ENCODE assay signal across 8 cellular contexts in the genomic region with DNA sequence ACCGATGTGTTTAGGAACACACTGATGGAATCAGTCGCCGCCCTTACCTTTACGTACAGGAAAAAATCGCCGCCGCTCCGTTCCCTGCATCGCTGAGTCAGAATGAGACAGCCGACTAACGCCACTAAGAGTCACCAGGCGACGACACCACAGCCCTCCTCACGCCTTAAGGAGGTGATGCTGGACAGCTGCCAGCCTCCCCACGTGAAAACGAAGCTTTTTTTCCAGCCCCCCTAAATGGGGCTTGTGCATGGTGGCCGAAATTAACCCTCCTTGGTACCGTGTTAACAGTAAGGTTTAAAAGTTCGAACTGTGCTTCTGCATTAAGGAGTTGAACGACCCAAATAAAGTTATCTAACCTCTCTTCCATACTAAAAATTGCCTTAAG. TPM values are rescaled to one million over a fixed set of nuclear protein-coding genes. Genes with fewer than 3 reads are reported as not detected.
DNase-seq lines count a peak whose midpoint lies in the region; ATAC-seq, FAIRE-seq and TF ChIP-seq lines count a peak whose summit lies in the region.

No MANE protein-coding gene starts in this region.

- no peaks in the 10 kb centered on the region for H3K9me3 ChIP-seq in HepG2 (ENCODE audit: low read length)

- no peak for TF ChIP-seq POLR2A in HepG2 (IDR thresholded peaks at IDR 0.05; ENCODE audit: insufficient read depth in 1 of 2, low read depth in 2 of 2, low read length in 2 of 2)

- CTCF ChIA-PET in HepG2 (lab: Yijun Ruan, JAX; ENCODE audit: low intra/inter-chr PET ratio, low total read pairs), result no interaction called here

- H3K79me2 ChIP-seq in HepG2 (ENCODE audit: insufficient read depth, low read length), result peaks cover 31% of the 10 kb centered on the region

- peak overlapping the region; percentile 92 for H3K27ac ChIP-seq in HepG2 (ENCODE audit: extremely low read length, insufficient read depth, low read length)

- H3K4me3 ChIP-seq in HepG2 (replicated peaks in 1 of 3; ENCODE audit: insufficient read depth in 1 of 3, low read depth in 2 of 3, low read length in 3 of 3), result peak overlapping the region; percentile 84 to 97 (median 95)

- ATAC-seq in GM21360 (IDR thresholded peaks at IDR 0.05; ENCODE audit: unreplicated experiment), result peak; percentile 63
- peak; percentile 77 for ATAC-seq in central memory CD8-positive, alpha-beta T cell (replicated peaks; ENCODE audit: extremely low read depth, poor library complexity, severe bottlenecking)
- peak; percentile 40 for ATAC-seq in HepG2

- H4K20me1 ChIP-seq in HepG2 (ENCODE audit: insufficient read depth, low read length), result peaks cover 3% of the 10 kb centered on the region; the same call in 1 of the 2 replicates

- DNase-seq in CMK (ENCODE audit: low read depth) (peak; percentile 18), HT-29 (ENCODE audit: low spot score) (peak; percentile 73), HepG2 (ENCODE audit: low spot score) (peak; percentile 9), NCI-H146 (lab: John Stamatoyannopoulos, UW) (no peak)
- peak; percentile 21 for DNase-seq in activated CD4-positive, CD25-positive, alpha-beta regulatory T cell treated with anti-CD3 and anti-CD28 coated beads, Interleukin-2, amount 50 U/mL, for 16 hours (ENCODE audit: low read depth, low spot score)
- DNase-seq in central memory CD8-positive, alpha-beta T cell (ENCODE audit: low spot score in 2 of 2), result peak; percentile 46 to 50
- DNase-seq in stimulated activated CD4-positive, alpha-beta T cell treated with anti-CD3 and anti-CD28 coated beads, TNF-alpha, amount 100 ng/mL, for 24 hours (ENCODE audit: low read depth in 3 of 3), result peak; percentile 16 to 63 (median 32)

- intact Hi-C loops in HepG2 (cut with micrococcal nuclease; ENCODE audit: unreplicated experiment), result no loop called here

- no peak overlapping the region for H2AFZ ChIP-seq in HepG2 (ENCODE audit: low read length)

- H3K9me3 Mint-ChIP-seq in central memory CD8-positive, alpha-beta T cell, result no peaks in the 10 kb centered on the region

- H3K4me3 Mint-ChIP-seq in central memory CD8-positive, alpha-beta T cell, result peak overlapping the region; percentile 96

- POLR2A ChIA-PET in HepG2 (lab: Yijun Ruan, JAX), result interaction anchor here (0.8 to 2.2 kb wide), 10 partner anchors 10 to 445 kb away, joined by 3 to 26 read pairs (median 6); partner anchors contain the start of gene GCLM

- FAIRE-seq in HepG2 (lab: Jason Lieb, UNC), result no peak

- TSS peak; percentile 66 for BruUV-seq in HepG2 (replicated peaks; lab: Mats Ljungman, UMichigan)

- H3K9ac ChIP-seq in HepG2 (ENCODE audit: insufficient read depth, low read depth, low read length), result peak overlapping the region; percentile 99

- H3K4me2 ChIP-seq in HepG2 (ENCODE audit: low read depth, low read length), result peak overlapping the region; percentile 82

- no peak for TF ChIP-seq RAD21 in HepG2 (CRISPR knock-in tag; IDR thresholded peaks at IDR 0.05)

- H3K4me1 ChIP-seq in HepG2 (ENCODE audit: insufficient read depth, low read length), result peaks cover 31% of the 10 kb centered on the region

- peaks cover 7 to 39% of the 10 kb centered on the region in 2 experiments; a peak in 4 of 5 replicates for H3K36me3 ChIP-seq in HepG2 (replicated peaks in 1 of 2; ENCODE audit: control insufficient read depth in 1 of 2, insufficient read depth in 2 of 2, low read length in 2 of 2)

- no peak for TF ChIP-seq CTCF in HepG2 (CRISPR knock-in tag; IDR thresholded peaks at IDR 0.05)

- TF ChIP-seq EP300 in HepG2 (IDR thresholded peaks at IDR 0.05; ENCODE audit: low read depth in 2 of 2, low read length in 2 of 2) (no peak), HepG2 (CRISPR knock-in tag; IDR thresholded peaks at IDR 0.05; ENCODE audit: borderline replicate concordance) (no peak)

- no peaks in the 10 kb centered on the region; a peak in 1 of 5 replicates for H3K27me3 ChIP-seq in HepG2 (ENCODE audit: control insufficient read depth in 1 of 2, insufficient read depth in 2 of 2, low read length in 2 of 2)

- in situ Hi-C loops in HepG2 (cut with HindIII; ENCODE audit: extremely low pct_ligation_motif_present, low pct_unique_long_range_greater_than_20kb), result no loop called here

- 1% methylated on average over 14 of the region's 20 CpGs for WGBS in HepG2 (ENCODE audit: low lambda C conversion rate)

- H3K27me3 Mint-ChIP-seq in central memory CD8-positive, alpha-beta T cell, result no peaks in the 10 kb centered on the region

- peak overlapping the region; percentile 100 for H3K27ac Mint-ChIP-seq in central memory CD8-positive, alpha-beta T cell (ENCODE audit: low read depth)

- peaks cover 47% of the 10 kb centered on the region for H3K36me3 Mint-ChIP-seq in central memory CD8-positive, alpha-beta T cell (ENCODE audit: insufficient read depth)

- peaks cover 44% of the 10 kb centered on the region for H3K4me1 Mint-ChIP-seq in central memory CD8-positive, alpha-beta T cell

TF ChIP-seq in HepG2, 621 proteins besides CTCF, POLR2A, EP300 and RAD21:
- TF ChIP-seq ZNF781 (CRISPR knock-in tag; IDR thresholded peaks at IDR 0.05; ENCODE audit: borderline replicate concordance, not compliant biosample characterization) (peak; percentile 9), GZF1 (CRISPR knock-in tag; IDR thresholded peaks at IDR 0.05) (no peak), ARID2 (CRISPR knock-in tag; IDR thresholded peaks at IDR 0.05; ENCODE audit: borderline replicate concordance) (0 out of 2 replicates have a peak, but pooled peaks have one; percentile 15)

RNA-seq across cellular contexts. Expression of gene DNTTIP2, which starts 0.5 kb away (rescaled TPM):
- total RNA-seq in HT-29 (2014; rRNA removed; shearing (Covaris generic)), result 15.1 and 15.4 TPM in 2 replicates
- total RNA-seq in HepG2 (2016; rRNA removed; fragmentation: Illumina TruSeq; extraction: Trizol), result 63.3 and 93.0 TPM in 2 replicates
- total RNA-seq in HepG2 (2016; cell fraction: cytosol; rRNA removed; fragmentation: Illumina TruSeq; extraction: Trizol; ENCODE audit: low read depth), result 15.2 and 18.1 TPM in 2 replicates
- 58.6 and 87.6 TPM in 2 replicates for total RNA-seq in HepG2 (2016; cell fraction: insoluble cytoplasmic fraction; rRNA removed; fragmentation: Illumina TruSeq; extraction: Trizol)
- total RNA-seq in HepG2 (2016; cell fraction: membrane; rRNA removed; fragmentation: Illumina TruSeq; extraction: Trizol), result 18.9 and 24.0 TPM in 2 replicates
- 67.1 and 71.3 TPM in 2 replicates for total RNA-seq in HepG2 (2016; cell fraction: nucleus; rRNA removed; fragmentation: Illumina TruSeq; extraction: Trizol)
- 10.3 and 11.4 TPM in 2 replicates for polyA plus RNA-seq in HepG2 (2011; rRNA removed)
- polyA plus RNA-seq in HepG2 (2011; cell fraction: cytosol; rRNA removed), result 3.6 and 4.4 TPM in 2 replicates
- 9.6 and 9.7 TPM in 2 replicates for polyA plus RNA-seq in HepG2 (2011; cell fraction: nucleus; rRNA removed)
- polyA plus RNA-seq in HepG2 (2012), result 29.5 and 35.0 TPM in 2 replicates
- polyA plus RNA-seq in HepG2 (2016; cell fraction: cytosol; fragmentation: Illumina TruSeq; extraction: Trizol; ENCODE audit: low read depth), result 5.3 and 7.3 TPM in 2 replicates
- polyA plus RNA-seq in HepG2 (2016; cell fraction: insoluble cytoplasmic fraction; fragmentation: Illumina TruSeq; extraction: Trizol; ENCODE audit: low read depth), result 77.2 and 80.1 TPM in 2 replicates
- polyA plus RNA-seq in HepG2 (2016; cell fraction: membrane; fragmentation: Illumina TruSeq; extraction: Trizol; ENCODE audit: low read depth), result 7.6 and 11.1 TPM in 2 replicates
- 95.2 and 98.9 TPM in 2 replicates for polyA plus RNA-seq in HepG2 (2016; cell fraction: nucleus; fragmentation: Illumina TruSeq; extraction: Trizol; ENCODE audit: insufficient read depth, low read depth)
- polyA minus RNA-seq in HepG2 (2011; rRNA and poly(A)+ RNA removed; ENCODE audit: low replicate concordance), result 7.4 and 19.1 TPM in 2 replicates
- 6.9 and 12.9 TPM in 2 replicates for polyA minus RNA-seq in HepG2 (2011; cell fraction: cytosol; rRNA and poly(A)+ RNA removed)
- polyA minus RNA-seq in HepG2 (2011; cell fraction: nucleus; rRNA and poly(A)+ RNA removed), result 29.0 and 36.4 TPM in 2 replicates

RNA-seq across cellular contexts. Expression of gene GCLM, which starts 30.7 kb away (rescaled TPM):
- total RNA-seq in HT-29 (2014; rRNA removed; shearing (Covaris generic)), result 6.7 and 7.9 TPM in 2 replicates
- 28.1 and 29.9 TPM in 2 replicates for total RNA-seq in HepG2 (2016; rRNA removed; fragmentation: Illumina TruSeq; extraction: Trizol)
- total RNA-seq in HepG2 (2016; cell fraction: cytosol; rRNA removed; fragmentation: Illumina TruSeq; extraction: Trizol; ENCODE audit: low read depth), result 29.4 and 34.7 TPM in 2 replicates
- 28.9 and 30.1 TPM in 2 replicates for total RNA-seq in HepG2 (2016; cell fraction: insoluble cytoplasmic fraction; rRNA removed; fragmentation: Illumina TruSeq; extraction: Trizol)
- 10.9 and 11.8 TPM in 2 replicates for total RNA-seq in HepG2 (2016; cell fraction: membrane; rRNA removed; fragmentation: Illumina TruSeq; extraction: Trizol)
- 15.5 and 16.1 TPM in 2 replicates for total RNA-seq in HepG2 (2016; cell fraction: nucleus; rRNA removed; fragmentation: Illumina TruSeq; extraction: Trizol)
- 8.0 and 8.7 TPM in 2 replicates for polyA plus RNA-seq in HepG2 (2011; rRNA removed)
- polyA plus RNA-seq in HepG2 (2011; cell fraction: cytosol; rRNA removed), result 4.2 and 5.6 TPM in 2 replicates
- 1.9 and 2.6 TPM in 2 replicates for polyA plus RNA-seq in HepG2 (2011; cell fraction: nucleus; rRNA removed)
- 17.1 and 18.2 TPM in 2 replicates for polyA plus RNA-seq in HepG2 (2012)
- polyA plus RNA-seq in HepG2 (2016; cell fraction: cytosol; fragmentation: Illumina TruSeq; extraction: Trizol; ENCODE audit: low read depth), result 1.9 and 2.3 TPM in 2 replicates
- polyA plus RNA-seq in HepG2 (2016; cell fraction: insoluble cytoplasmic fraction; fragmentation: Illumina TruSeq; extraction: Trizol; ENCODE audit: low read depth), result 30.1 and 43.8 TPM in 2 replicates
- polyA plus RNA-seq in HepG2 (2016; cell fraction: membrane; fragmentation: Illumina TruSeq; extraction: Trizol; ENCODE audit: low read depth), result 4.8 and 5.1 TPM in 2 replicates
- 18.2 and 22.7 TPM in 2 replicates for polyA plus RNA-seq in HepG2 (2016; cell fraction: nucleus; fragmentation: Illumina TruSeq; extraction: Trizol; ENCODE audit: insufficient read depth, low read depth)
- polyA minus RNA-seq in HepG2 (2011; rRNA and poly(A)+ RNA removed; ENCODE audit: low replicate concordance), result 8.9 and 19.6 TPM in 2 replicates
- 5.8 and 12.5 TPM in 2 replicates for polyA minus RNA-seq in HepG2 (2011; cell fraction: cytosol; rRNA and poly(A)+ RNA removed)
- 25.2 and 29.7 TPM in 2 replicates for polyA minus RNA-seq in HepG2 (2011; cell fraction: nucleus; rRNA and poly(A)+ RNA removed)
